In genomic region chr22:25692965-25693565, GRCh38 we compare ENCODE assay signal across 21 cellular contexts. TPM values are rescaled to one million over a fixed set of nuclear protein-coding genes. Genes with fewer than 3 reads are reported as not detected.
DNase-seq lines count a peak whose midpoint lies in the region; ATAC-seq and TF ChIP-seq lines count a peak whose summit lies in the region.
"Had no signal": no experiment of that assay in that cellular context is flagged by ENCODE, and none has a peak within 500 bp of the region (broad histone marks: within the 10 kb centered on the region; RNA-seq: fewer than 3 reads in every experiment).

No MANE protein-coding gene starts in this region.

- H3K9me3 ChIP-seq in SJCRH30 (replicated peaks) (no peaks in the 10 kb centered on the region), smooth muscle cell (replicated peaks; ENCODE audit: low read depth) (no peaks in the 10 kb centered on the region)
- H3K9me3 ChIP-seq: BLaER1 treated with 17β-estradiol and CSF1 and Interleukin-3, amounts not matched to agents 10 nM and 100 nM had no signal

- H3K36me3 ChIP-seq in SJCRH30 (peaks cover 82% of the 10 kb centered on the region), smooth muscle cell (ENCODE audit: low read depth) (no peaks in the 10 kb centered on the region)

- no peaks in the 10 kb centered on the region for H4K20me1 ChIP-seq in smooth muscle cell (ENCODE audit: low read depth)

- H3K4me1 ChIP-seq in SJCRH30 (peaks cover 47% of the 10 kb centered on the region), smooth muscle cell (ENCODE audit: low read depth) (no peaks in the 10 kb centered on the region)

- 55% methylated on average over 10 of the region's 10 CpGs for WGBS in smooth muscle cell (ENCODE audit: low lambda C conversion rate)

- H3K4me3 ChIP-seq in SJCRH30 = no peak overlapping the region
- no peak overlapping the region for H3K4me3 ChIP-seq in smooth muscle cell
- H3K4me3 ChIP-seq: BLaER1 treated with 17β-estradiol and CSF1 and Interleukin-3, amounts not matched to agents 10 nM and 100 nM had no signal

- H2AFZ ChIP-seq in smooth muscle cell (ENCODE audit: low read depth) = no peak overlapping the region

- no peak overlapping the region for H3K9ac ChIP-seq in smooth muscle cell (ENCODE audit: low read depth)
- H3K9ac ChIP-seq: BLaER1 treated with 17β-estradiol and CSF1 and Interleukin-3, amounts not matched to agents 10 nM and 100 nM had no signal

- H3K27ac ChIP-seq in SJCRH30 (peak overlapping the region; percentile 66), smooth muscle cell (ENCODE audit: low read depth) (no peak overlapping the region)
- H3K27ac ChIP-seq: BLaER1 treated with 17β-estradiol and CSF1 and Interleukin-3, amounts not matched to agents 10 nM and 100 nM had no signal

- ATAC-seq in GM18511 (IDR thresholded peaks at IDR 0.05; ENCODE audit: unreplicated experiment) = no peak
- ATAC-seq: Panc1 had no signal

- H3K4me2 ChIP-seq in smooth muscle cell = no peak overlapping the region
- H3K4me2 ChIP-seq: BLaER1 treated with 17β-estradiol and CSF1 and Interleukin-3, amounts not matched to agents 10 nM and 100 nM had no signal

- H3F3A ChIP-seq in smooth muscle cell (ENCODE audit: low read depth) = no peaks in the 10 kb centered on the region

- peaks cover 97% of the 10 kb centered on the region for H3K36me3 Mint-ChIP-seq in dendritic cell treated with granulocyte-macrophage colony-stimulating factor and Interleukin-4, amounts not matched to agents 40 ng/mL and 50 ng/mL, for 4 days (ENCODE audit: low read depth)

- H3K27me3 ChIP-seq in SJCRH30 = no peaks in the 10 kb centered on the region
- H3K27me3 ChIP-seq in smooth muscle cell (ENCODE audit: low read depth) = no peaks in the 10 kb centered on the region
- H3K27me3 ChIP-seq: BLaER1 treated with 17β-estradiol and CSF1 and Interleukin-3, amounts not matched to agents 10 nM and 100 nM had no signal

- H3K27me3 Mint-ChIP-seq in dendritic cell treated with granulocyte-macrophage colony-stimulating factor and Interleukin-4, amounts not matched to agents 40 ng/mL and 50 ng/mL, for 4 days = no peaks in the 10 kb centered on the region
- H3K27me3 Mint-ChIP-seq: CD4-positive, alpha-beta memory T cell had no signal

- H3K27ac Mint-ChIP-seq in dendritic cell treated with granulocyte-macrophage colony-stimulating factor and Interleukin-4, amounts not matched to agents 40 ng/mL and 50 ng/mL, for 4 days = peak overlapping the region; percentile 25
- H3K27ac Mint-ChIP-seq: CD4-positive, alpha-beta memory T cell had no signal

- intact Hi-C loops in dendritic cell treated with granulocyte-macrophage colony-stimulating factor and Interleukin-4, amounts not matched to agents 40 ng/mL and 50 ng/mL, for 4 days (cut with micrococcal nuclease) = loop anchor here (10.0 kb wide), 1 partner anchor 48 kb away; no protein-coding TSS in a partner anchor

- no peaks in the 10 kb centered on the region for H3K9me3 Mint-ChIP-seq in dendritic cell treated with granulocyte-macrophage colony-stimulating factor and Interleukin-4, amounts not matched to agents 40 ng/mL and 50 ng/mL, for 4 days
- H3K9me3 Mint-ChIP-seq: CD4-positive, alpha-beta memory T cell had no signal

- H3K79me2 ChIP-seq in smooth muscle cell (ENCODE audit: low read depth) = no peaks in the 10 kb centered on the region

- H3K4me3 Mint-ChIP-seq in dendritic cell treated with granulocyte-macrophage colony-stimulating factor and Interleukin-4, amounts not matched to agents 40 ng/mL and 50 ng/mL, for 4 days = no peak overlapping the region
- H3K4me3 Mint-ChIP-seq: CD4-positive, alpha-beta memory T cell had no signal

- peaks cover 14% of the 10 kb centered on the region for H3K4me1 Mint-ChIP-seq in dendritic cell treated with granulocyte-macrophage colony-stimulating factor and Interleukin-4, amounts not matched to agents 40 ng/mL and 50 ng/mL, for 4 days (ENCODE audit: low read depth)
- H3K4me1 Mint-ChIP-seq: CD4-positive, alpha-beta memory T cell had no signal

- peak in 1 of 2 experiments; percentile 32 for DNase-seq in SJCRH30
- peak; percentile 32 for DNase-seq in myocyte (ENCODE audit: low read depth)
- DNase-seq in superior temporal gyrus (ENCODE audit: extremely low spot score) = peak; percentile 51
- DNase-seq in smooth muscle cell (lab: John Stamatoyannopoulos, UW; ENCODE audit: unreplicated experiment) = no peak
- DNase-seq in activated effector memory CD4-positive, alpha-beta T cell treated with anti-CD3 and anti-CD28 coated beads, Interleukin-2, amount 50 U/mL, for 16 hours = no peak
- DNase-seq: CD4-positive, alpha-beta memory T cell; DMS153; GOT3; HCEC 1CT; KG1; NCI-H1105; NCI-H146; NCI-H2029 treated with DMSO at 0.1 percent for 48 hours; NCI-H2171; NCI-H345; NCI-H82 had no signal

- TF ChIP-seq CTCF in smooth muscle cell (IDR thresholded peaks at IDR 0.05; ENCODE audit: borderline replicate concordance, insufficient read depth, poor library complexity, severe bottlenecking) = no peak

RNA-seq across cellular contexts. Expression of gene MYO18B, which starts 48.9 kb away (rescaled TPM):
- 32.4 and 40.6 TPM in 2 replicates for total RNA-seq in SJCRH30 (2014; rRNA removed; shearing (Covaris generic))
- 165 and 251 TPM in 2 replicates for total RNA-seq in myocyte
- polyA plus RNA-seq in myocyte (2012) = 73.3 TPM
- total RNA-seq in smooth muscle cell = 0.13 and 4.3 TPM in 2 replicates
- 1.2 TPM in 2 replicates for polyA plus RNA-seq in smooth muscle cell
- total RNA-seq: G401 had no signal

Comparison
In these comparisons a context has a peak if more than half of its experiments do, and no peak if none do; other contexts are left out.
1. DNase-seq: peak in myocyte (single experiment) and superior temporal gyrus (single experiment); none in smooth muscle cell (single experiment) and activated effector memory CD4-positive, alpha-beta T cell treated with anti-CD3 and anti-CD28 coated beads, Interleukin-2, amount 50 U/mL, for 16 hours (single experiment).